8 cellular contexts compared by ENCODE assay signal in the genomic region with DNA sequence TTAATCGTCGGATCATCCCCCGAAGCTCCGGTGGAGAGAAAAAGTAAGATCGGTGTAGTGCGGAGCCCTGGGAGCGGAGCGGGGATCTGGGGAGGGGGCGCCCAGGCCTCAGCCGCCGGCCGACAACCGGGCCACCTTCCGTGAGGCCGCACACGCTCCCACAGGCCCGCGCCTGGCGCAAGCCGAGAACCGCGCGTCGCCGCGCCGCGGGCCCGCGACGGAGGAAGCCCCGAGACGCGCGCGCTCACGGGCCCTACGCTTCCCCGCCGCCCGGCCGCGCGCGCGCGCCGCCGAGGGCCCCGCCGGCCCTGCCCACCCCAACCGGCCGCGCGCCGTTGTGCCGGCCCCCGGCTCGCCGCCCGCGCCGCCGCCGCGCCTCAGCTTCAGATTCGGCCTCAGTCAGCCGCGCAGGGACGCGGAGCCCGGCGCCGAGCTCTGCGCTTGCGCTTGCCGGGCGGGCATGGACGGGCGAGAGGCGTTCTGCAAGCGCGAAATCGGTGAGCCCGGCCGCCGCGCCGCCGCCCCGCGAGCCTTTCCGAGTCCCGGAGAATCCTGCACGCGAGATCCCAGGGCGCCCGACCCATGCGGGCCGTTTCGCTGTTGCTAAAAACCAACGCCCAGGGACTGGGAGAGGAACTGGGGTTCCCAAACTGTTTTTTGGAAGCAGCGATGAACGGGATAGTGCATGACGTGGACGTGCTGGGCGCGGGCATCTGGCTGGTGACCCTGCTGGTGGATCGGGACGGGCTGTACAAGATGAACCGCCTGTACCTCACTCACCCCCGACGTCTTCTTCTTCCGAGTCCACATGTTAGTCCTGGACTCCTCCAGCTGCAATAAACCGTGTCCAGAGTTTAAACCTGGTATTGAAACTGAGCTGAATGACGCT. TPM values are rescaled to one million over a fixed set of nuclear protein-coding genes. Genes with fewer than 3 reads are reported as not detected.
DNase-seq lines count a peak whose midpoint lies in the region; ATAC-seq, FAIRE-seq and TF ChIP-seq lines count a peak whose summit lies in the region.

No MANE protein-coding gene starts in this region.

- DNase-seq in GM06990 (ENCODE audit: extremely low read depth, insufficient read length) (peak; percentile 95), HCEC 1CT (peak; percentile 86), MM.1S (peak; percentile 89), Right ventricle myocardium inferior (ENCODE audit: missing footprints) (peak; percentile 94), pancreas (peak; percentile 77 to 97 (median 90))

- no peaks in the 10 kb centered on the region for H3K27me3 Mint-ChIP-seq in activated naive CD8-positive, alpha-beta T cell

- no peaks in the 10 kb centered on the region for H3K9me3 ChIP-seq in MM.1S (replicated peaks; ENCODE audit: insufficient read depth, low read length)
- H3K9me3 ChIP-seq in pancreas: no peaks in the 10 kb centered on the region
- H3K9me3 ChIP-seq in thymus (ENCODE audit: control insufficient read depth): no peaks in the 10 kb centered on the region

- no peaks in the 10 kb centered on the region for H3K79me2 ChIP-seq in MM.1S (ENCODE audit: low read length)

- H3K4me2 ChIP-seq in MM.1S (ENCODE audit: low read depth, low read length): peak overlapping the region; percentile 87

- no peaks in the 10 kb centered on the region for H3K36me3 Mint-ChIP-seq in activated naive CD8-positive, alpha-beta T cell

- H3K27me3 ChIP-seq in GM06990 (replicated peaks; ENCODE audit: control insufficient read depth, insufficient read depth, low read length) (no peaks in the 10 kb centered on the region), MM.1S (replicated peaks; ENCODE audit: insufficient read depth, low read length) (no peaks in the 10 kb centered on the region), pancreas (no peaks in the 10 kb centered on the region), thymus (ENCODE audit: control insufficient read depth, insufficient read depth) (peaks cover 3% of the 10 kb centered on the region)

- H2AFZ ChIP-seq in MM.1S (ENCODE audit: low read length): peak overlapping the region; percentile 97

- H3K4me3 ChIP-seq in GM06990 (replicated peaks; ENCODE audit: low read depth, low read length) (peak overlapping the region; percentile 82), MM.1S (ENCODE audit: low read length) (peak overlapping the region; percentile 90), pancreas (peak overlapping the region; percentile 56 to 83 (median 78)), thymus (ENCODE audit: low read length) (peak overlapping the region; percentile 73)

- H3K9ac ChIP-seq in MM.1S (ENCODE audit: low read length): peak overlapping the region; percentile 73

- no peaks in the 10 kb centered on the region for H4K20me1 ChIP-seq in MM.1S (ENCODE audit: insufficient read depth, low read length)

- peaks cover 10% of the 10 kb centered on the region for H3F3A ChIP-seq in MM.1S (ENCODE audit: insufficient read depth, low read length)

- TF ChIP-seq CTCF in GM06990 (IDR thresholded peaks at IDR 0.05; ENCODE audit: insufficient read depth, low read length, poor library complexity, severe bottlenecking) (no peak), MM.1S (IDR thresholded peaks at IDR 0.05; ENCODE audit: low read length) (no peak), pancreas (IDR thresholded peaks at IDR 0.05) (no peak)

- H3K27ac ChIP-seq in MM.1S (ENCODE audit: low read length) (peak overlapping the region; percentile 66), pancreas (peak overlapping the region; percentile 74 to 91 (median 88)), thymus (ENCODE audit: low read depth) (peak overlapping the region; percentile 80)

- H3K4me1 Mint-ChIP-seq in activated naive CD8-positive, alpha-beta T cell (ENCODE audit: low read depth): peaks cover 39% of the 10 kb centered on the region

- no peaks in the 10 kb centered on the region for H3K9me2 ChIP-seq in MM.1S (replicated peaks; ENCODE audit: insufficient read depth, low read length)

- H3K4me1 ChIP-seq in MM.1S (ENCODE audit: low read length) (peaks cover 10% of the 10 kb centered on the region; the same call in 1 of the 2 replicates), pancreas (peaks cover 5 to 13% (median 6%) of the 10 kb centered on the region in 3 donors), thymus (ENCODE audit: control insufficient read depth, insufficient read depth, low read length) (peaks cover 2% of the 10 kb centered on the region)

- peak overlapping the region; percentile 94 for H3K4me3 Mint-ChIP-seq in activated naive CD8-positive, alpha-beta T cell

- H3K9me3 Mint-ChIP-seq in activated naive CD8-positive, alpha-beta T cell (ENCODE audit: low read depth): no peaks in the 10 kb centered on the region

- intact Hi-C loops in Right ventricle myocardium inferior (cut with DNase I): no loop called here
- intact Hi-C loops in pancreas (cut with DNase I): no loop called here

- H3K36me3 ChIP-seq in GM06990 (ENCODE audit: control insufficient read depth, insufficient read depth, low read length): no peaks in the 10 kb centered on the region
- no peaks in the 10 kb centered on the region for H3K36me3 ChIP-seq in MM.1S (replicated peaks; ENCODE audit: insufficient read depth, low read length)
- H3K36me3 ChIP-seq in pancreas: no peaks in the 10 kb centered on the region
- H3K36me3 ChIP-seq in thymus (ENCODE audit: control insufficient read depth, insufficient read depth): no peaks in the 10 kb centered on the region

- H3K27ac Mint-ChIP-seq in activated naive CD8-positive, alpha-beta T cell: peak overlapping the region; percentile 90

- ATAC-seq in SK-N-SH treated with all-trans-retinoic acid at 6 μM for 48 hours: peak; percentile 88
- peak; percentile 96 for ATAC-seq in Right ventricle myocardium inferior
- peak; percentile 86 to 94 (median 92) for ATAC-seq in pancreas

- no peak for FAIRE-seq in pancreas (lab: Jason Lieb, UNC)

- 0 to 1% methylated on average over 79 to 116 of the region's 116 CpGs for WGBS in pancreas, 2 donors
- WGBS in thymus: under 1% methylated on average over 116 of the region's 116 CpGs

TF ChIP-seq in SK-N-SH treated with all-trans-retinoic acid at 6 μM for 48 hours, 23 proteins besides CTCF, POLR2A, EP300 and RAD21:
- TF ChIP-seq ZNF8 (CRISPR knock-in tag; IDR thresholded peaks at IDR 0.05) (no peak), ZC3H10 (CRISPR knock-in tag; IDR thresholded peaks at IDR 0.05) (no peak), ZNF70 (CRISPR knock-in tag; IDR thresholded peaks at IDR 0.05) (no peak), CSDC2 (CRISPR knock-in tag; IDR thresholded peaks at IDR 0.05) (peak; percentile 94), PPARA (CRISPR knock-in tag; IDR thresholded peaks at IDR 0.05; ENCODE audit: borderline replicate concordance) (peak; percentile 75; the same call in 1 of the 2 replicates), TSHZ2 (CRISPR knock-in tag; IDR thresholded peaks at IDR 0.05) (peak; percentile 90), ZFP30 (CRISPR knock-in tag; IDR thresholded peaks at IDR 0.05) (peak; percentile 47; the same call in 1 of the 2 replicates), SNAI2 (CRISPR knock-in tag; IDR thresholded peaks at IDR 0.05) (peak; percentile 90), ZFP3 (CRISPR knock-in tag; IDR thresholded peaks at IDR 0.05) (0 out of 2 replicates have a peak, but pooled peaks have one; percentile 19)
- TF ChIP-seq, protein P1, sequence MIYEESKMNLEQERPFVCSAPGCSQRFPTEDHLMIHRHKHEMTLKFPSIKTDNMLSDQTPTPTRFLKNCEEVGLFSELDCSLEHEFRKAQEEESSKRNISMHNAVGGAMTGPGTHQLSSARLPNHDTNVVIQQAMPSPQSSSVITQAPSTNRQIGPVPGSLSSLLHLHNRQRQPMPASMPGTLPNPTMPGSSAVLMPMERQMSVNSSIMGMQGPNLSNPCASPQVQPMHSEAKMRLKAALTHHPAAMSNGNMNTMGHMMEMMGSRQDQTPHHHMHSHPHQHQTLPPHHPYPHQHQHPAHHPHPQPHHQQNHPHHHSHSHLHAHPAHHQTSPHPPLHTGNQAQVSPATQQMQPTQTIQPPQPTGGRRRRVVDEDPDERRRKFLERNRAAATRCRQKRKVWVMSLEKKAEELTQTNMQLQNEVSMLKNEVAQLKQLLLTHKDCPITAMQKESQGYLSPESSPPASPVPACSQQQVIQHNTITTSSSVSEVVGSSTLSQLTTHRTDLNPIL (CRISPR knock-in tag; IDR thresholded peaks at IDR 0.05; ENCODE audit: low read depth): no peak
TF ChIP-seq in SK-N-SH treated with all-trans-retinoic acid at 6 μM for 48 hours: peak in this region for 6.

RNA-seq across cellular contexts. Expression of gene LRRC37A, which starts 28.0 kb away (rescaled TPM):
- 1.1 TPM for total RNA-seq in Right ventricle myocardium inferior
- 1 to 10 TPM in 4 of 6 donors, under 1 TPM in 2; 0.58 to 2.9 (median 1.6) TPM for total RNA-seq in pancreas
- 1 to 10 TPM; 1.1 to 1.6 TPM for polyA plus RNA-seq in pancreas
- 2.0 TPM for polyA plus RNA-seq in thymus

Comparison
In these comparisons a context has a peak if more than half of its experiments do, and no peak if none do; other contexts are left out.
1. Peak in every context shown above with its lines: DNase-seq, ATAC-seq, H3K4me3 ChIP-seq and H3K27ac ChIP-seq.